In the genomic region with DNA sequence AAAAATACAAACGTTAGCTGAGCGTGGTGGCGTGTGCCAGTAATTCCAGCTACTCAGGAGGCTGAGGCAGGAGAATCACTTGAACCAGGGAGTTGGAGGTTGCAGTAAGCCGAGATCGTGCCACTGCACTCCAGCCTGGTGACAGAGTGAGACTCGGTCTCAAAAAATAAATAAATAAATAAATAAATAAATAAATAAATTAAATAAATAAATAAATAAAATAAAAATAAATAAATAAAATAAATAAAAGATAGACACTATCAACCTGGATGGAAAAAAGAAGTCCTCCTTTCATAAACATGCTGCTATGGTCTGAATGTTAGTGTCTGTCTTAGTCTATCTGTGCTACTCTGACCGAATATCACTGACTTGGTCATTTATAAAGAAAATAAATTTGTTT, we compare ENCODE assay signal across 2 cellular contexts. TPM values are rescaled to one million over a fixed set of nuclear protein-coding genes. Genes with fewer than 3 reads are reported as not detected.
"Had no signal": no experiment of that assay in that cellular context is flagged by ENCODE, and none has a peak within 500 bp of the region (broad histone marks: within the 10 kb centered on the region; RNA-seq: fewer than 3 reads in every experiment).

No MANE protein-coding gene starts in this region.

RNA-seq across cellular contexts. Expression of a gene that starts 4.5 kb away (rescaled TPM):
- total RNA-seq: lung microvascular endothelial cell had no signal
- polyA plus RNA-seq: naive thymus-derived CD4-positive, alpha-beta T cell had no signal
